ENCODE assay signal across 27 cellular contexts in genomic region chr5:174479325-174479724, GRCh38.
"Had no signal": no experiment of that assay in that cellular context is flagged by ENCODE, and none has a peak within 500 bp of the region (broad histone marks: within the 10 kb centered on the region; RNA-seq: fewer than 3 reads in every experiment).

No MANE protein-coding gene starts in this region.

- DNase-seq: stimulated activated CD4-positive, alpha-beta T cell treated with anti-CD3 and anti-CD28 coated beads, Interleukin-2, amount 100 ng/mL, for 48 hours; stimulated activated CD4-positive, alpha-beta T cell treated with anti-CD3 and anti-CD28 coated beads, Interleukin-4, amount 100 ng/mL, for 1 hour; stimulated activated CD4-positive, alpha-beta T cell treated with anti-CD3 and anti-CD28 coated beads, Interleukin-4, amount 100 ng/mL, for 24 hours; stimulated activated CD4-positive, alpha-beta T cell treated with anti-CD3 and anti-CD28 coated beads, Interleukin-4, amount 100 ng/mL, for 4 hours; stimulated activated CD8-positive, alpha-beta memory T cell treated with anti-CD3 and anti-CD28 coated beads, Interleukin-4, amount 100 ng/mL, for 48 hours; stimulated activated naive B cell treated with anti-CD40 and anti-IgM and Interleukin-4, amounts not matched to agents 10 μg/mL and 1 μg/mL and 100 μg/mL, for 72 hours; stimulated activated naive CD4-positive, alpha-beta T cell; stimulated activated naive CD4-positive, alpha-beta T cell treated with Interleukin-2 at 50 U/mL for 16 hours; stimulated activated naive CD8-positive, alpha-beta T cell treated with anti-CD3 and anti-CD28 coated beads, Interleukin-15, amount 100 ng/mL, for 72 hours; stimulated activated naive CD8-positive, alpha-beta T cell treated with anti-CD3 and anti-CD28 coated beads, Interleukin-15, Interleukin-2, amounts not matched to agents 100 U/mL and 50 U/mL, for 24 hours; stomach; substantia nigra; testis; thyroid gland; tibial artery; transverse colon; trophoblast cell; upper lobe of left lung; upper lobe of right lung; uterus had no signal

- FAIRE-seq: urothelium cell line had no signal

- H3K9me3 ChIP-seq: testis, thyroid gland had no signal

- H3K27me3 ChIP-seq: testis, thyroid gland, tibial nerve, transverse colon, upper lobe of left lung, uterus, vagina had no signal

- H3K36me3 ChIP-seq: stomach, suprapubic skin, thoracic aorta, thyroid gland, tibial artery, tibial nerve, transverse colon, upper lobe of left lung, upper lobe of right lung, uterus, vagina had no signal

- H3K4me3 ChIP-seq: stomach, suprapubic skin, testis, thoracic aorta, thyroid gland, tibial artery, tibial nerve, transverse colon, upper lobe of left lung, upper lobe of right lung, uterus, vagina had no signal

- H3K4me1 ChIP-seq: testis, thyroid gland, tibial artery, tibial nerve, transverse colon, upper lobe of left lung, upper lobe of right lung, uterus, vagina had no signal

- H3K27ac ChIP-seq: stomach, suprapubic skin, testis, thoracic aorta, thyroid gland, tibial artery, tibial nerve, transverse colon, upper lobe of left lung, upper lobe of right lung, uterus, vagina had no signal

- ATAC-seq: stimulated activated effector memory CD8-positive, alpha-beta T cell treated with anti-CD3 and anti-CD28 coated beads, Interleukin-12 subunit alpha, Interleukin-12 subunit beta, amount 100 ng/mL, for 72 hours; stimulated activated memory B cell treated with anti-CD40 and anti-IgM and Interleukin-4, amounts not matched to agents 10 μg/mL and 1 μg/mL and 100 μg/mL, for 72 hours; stimulated activated naive B cell treated with anti-CD40 and anti-IgM and Interleukin-4, amounts not matched to agents 10 μg/mL and 1 μg/mL and 100 μg/mL, for 72 hours; stimulated activated naive CD8-positive, alpha-beta T cell treated with anti-CD3 and anti-CD28 coated beads, Interleukin-15, amount 100 ng/mL, for 72 hours; stimulated activated naive CD8-positive, alpha-beta T cell treated with anti-CD3 and anti-CD28 coated beads, Interleukin-15, Interleukin-2, amounts not matched to agents 100 U/mL and 50 U/mL, for 24 hours; upper lobe of right lung had no signal
